In the genomic region with DNA sequence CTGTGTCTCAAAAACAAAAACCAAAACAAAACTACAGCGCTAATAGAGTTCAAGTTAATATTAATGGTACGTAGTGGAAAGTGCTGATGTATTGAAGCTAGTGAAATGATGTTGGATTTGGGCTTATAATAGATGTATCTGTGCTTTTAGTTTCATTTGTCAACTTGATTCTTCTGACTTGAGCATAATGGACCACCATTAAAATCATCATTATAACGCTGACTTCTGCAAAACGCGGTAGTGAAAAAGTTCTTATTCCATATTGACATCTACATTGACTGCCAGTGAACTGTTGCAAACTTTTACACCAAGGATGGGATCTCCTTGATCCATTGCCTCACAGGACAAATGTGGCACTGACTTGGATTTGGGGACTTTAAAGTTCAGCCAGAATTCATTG, we compare ENCODE assay signal across 22 cellular contexts.
DNase-seq lines count a peak whose midpoint lies in the region; ATAC-seq and TF ChIP-seq lines count a peak whose summit lies in the region.
"Had no signal": no experiment of that assay in that cellular context is flagged by ENCODE, and none has a peak within 500 bp of the region (broad histone marks: within the 10 kb centered on the region; RNA-seq: fewer than 3 reads in every experiment).

No MANE protein-coding gene starts in this region.

- peaks cover 8% of the 10 kb centered on the region; the same call in 1 of the 2 replicates for H3K9me2 ChIP-seq in GM23338 (ENCODE audit: insufficient read depth)

- no peak overlapping the region for H3K4me3 ChIP-seq in ACC112 (ENCODE audit: low read depth, low read length)
- no peak overlapping the region for H3K4me3 ChIP-seq in GM23338
- H3K4me3 ChIP-seq in RWPE2 (ENCODE audit: severe bottlenecking) = no peak overlapping the region
- H3K4me3 ChIP-seq: cardiac muscle cell had no signal

- H3K27me3 ChIP-seq in ACC112 (ENCODE audit: insufficient read depth, low read length) (no peaks in the 10 kb centered on the region), GM23338 (ENCODE audit: insufficient read depth) (no peaks in the 10 kb centered on the region), RWPE2 (ENCODE audit: insufficient read depth, poor library complexity, severe bottlenecking) (no peaks in the 10 kb centered on the region)
- H3K27me3 ChIP-seq: cardiac muscle cell, sigmoid colon had no signal

- DNase-seq in GM23338 (ENCODE audit: low spot score) (no peak), RWPE2 (ENCODE audit: low spot score) (no peak), NCI-H2029 (lab: John Stamatoyannopoulos, UW) (no peak), endothelial cell (ENCODE audit: low spot score) (no peak), activated T-cell treated with anti-CD3 and anti-CD28 coated beads for 4 hours (no peak)
- DNase-seq: activated CD4-positive, alpha-beta T cell treated with anti-CD3 and anti-CD28 coated beads, Interleukin-2, amount 50 U/mL, for 1 hour; activated CD8-positive, alpha-beta memory T cell treated with anti-CD3 and anti-CD28 coated beads, Interleukin-2, amount 50 U/mL, for 4 hours; amniotic stem cell; dermis blood vessel endothelial cell; DMS79 treated with DMSO at 0.1 percent for 48 hours; Kasumi-1; lower lobe of right lung; NCI-H1105; NCI-H2107; NCI-H524; SHP77 treated with DMSO at 0.1 percent for 48 hours; sigmoid colon had no signal

- H3K79me2 ChIP-seq in ACC112 (ENCODE audit: control insufficient read depth, insufficient read depth, low read length, unreplicated experiment) (no peaks in the 10 kb centered on the region), GM23338 (replicated peaks; ENCODE audit: insufficient read depth) (no peaks in the 10 kb centered on the region)

- no peak overlapping the region for H3K4me3 Mint-ChIP-seq in GM23338
- H3K4me3 Mint-ChIP-seq in nephron = no peak overlapping the region
- H3K4me3 Mint-ChIP-seq in endothelial cell (ENCODE audit: unreplicated experiment) = no peak overlapping the region
- H3K4me3 Mint-ChIP-seq: T-helper 1 cell treated with Interleukin-12 subunit alpha and Interleukin-12 subunit beta and Interleukin-4 antibody, amounts not matched to agents 30 μg/mL and 1 μg/mL, for 36 hours had no signal

- H3K4me2 ChIP-seq in GM23338 = 0 out of 2 replicates have a peak overlapping the region, but pooled peaks have one; percentile 21

- H3K36me3 ChIP-seq in ACC112 (ENCODE audit: insufficient read depth, low read length) (no peaks in the 10 kb centered on the region), GM23338 (ENCODE audit: insufficient read depth) (no peaks in the 10 kb centered on the region), RWPE2 (ENCODE audit: low read depth) (peaks cover 6% of the 10 kb centered on the region)
- H3K36me3 ChIP-seq: thoracic aorta had no signal

- H3K27ac ChIP-seq in ACC112 (ENCODE audit: low read depth, low read length) = peak overlapping the region; percentile 90; the same call in 1 of the 2 replicates
- H3K27ac ChIP-seq in GM23338 (ENCODE audit: low read depth) = peak overlapping the region; percentile 80
- H3K27ac ChIP-seq in RWPE2 (ENCODE audit: poor library complexity, severe bottlenecking) = peak overlapping the region; percentile 96

- H3F3A ChIP-seq in GM23338 (replicated peaks; ENCODE audit: low read depth) = peaks cover 5% of the 10 kb centered on the region; the same call in 1 of the 2 replicates

- H3K27ac Mint-ChIP-seq in GM23338 (peak overlapping the region; percentile 92), nephron (peak overlapping the region; percentile 74 to 98 (median 90)), endothelial cell (ENCODE audit: unreplicated experiment) (no peak overlapping the region)
- H3K27ac Mint-ChIP-seq: T-helper 1 cell treated with Interleukin-12 subunit alpha and Interleukin-12 subunit beta and Interleukin-4 antibody, amounts not matched to agents 30 μg/mL and 1 μg/mL, for 36 hours had no signal

- ATAC-seq in GM23338 (no peak), RWPE2 (ENCODE audit: low read depth) (no peak)
- ATAC-seq: lower lobe of right lung had no signal

- TF ChIP-seq CTCF in GM23338 (conservative IDR thresholded peaks at IDR 0.05; ENCODE audit: low read depth in 2 of 2) (no peak), RWPE2 (IDR thresholded peaks at IDR 0.05; ENCODE audit: poor library complexity, severe bottlenecking) (no peak), nephron (IDR thresholded peaks at IDR 0.05; ENCODE audit: unreplicated experiment in 3 of 3) (no peak), endothelial cell (IDR thresholded peaks at IDR 0.05; ENCODE audit: unreplicated experiment) (no peak)

- H4K20me1 ChIP-seq in GM23338 (replicated peaks; ENCODE audit: insufficient read depth) = no peaks in the 10 kb centered on the region

- peaks cover 14% of the 10 kb centered on the region; the same call in 2 of the 3 replicates for H3K36me3 Mint-ChIP-seq in GM23338 (ENCODE audit: low read depth)
- peaks cover 7% of the 10 kb centered on the region for H3K36me3 Mint-ChIP-seq in nephron (ENCODE audit: low read depth)
- peaks cover 10% of the 10 kb centered on the region for H3K36me3 Mint-ChIP-seq in endothelial cell (ENCODE audit: low read depth, unreplicated experiment)

- H2AFZ ChIP-seq in ACC112 (ENCODE audit: low read length, unreplicated experiment) (no peak overlapping the region), GM23338 (peak overlapping the region; percentile 53; the same call in 1 of the 2 replicates)

- H3K27me3 Mint-ChIP-seq in GM23338 (ENCODE audit: insufficient read depth, low read depth, poor library complexity) (peaks cover 6% of the 10 kb centered on the region), nephron (ENCODE audit: low read depth) (no peaks in the 10 kb centered on the region), endothelial cell (ENCODE audit: unreplicated experiment) (peaks cover 3% of the 10 kb centered on the region)

- no peaks in the 10 kb centered on the region for H3K9me3 ChIP-seq in RWPE2 (ENCODE audit: severe bottlenecking)
- H3K9me3 ChIP-seq: thoracic aorta had no signal

- H3K4me1 ChIP-seq in ACC112 (ENCODE audit: control insufficient read depth, insufficient read depth, low read length, unreplicated experiment) = peaks cover 31% of the 10 kb centered on the region
- peaks cover 21% of the 10 kb centered on the region for H3K4me1 ChIP-seq in GM23338 (ENCODE audit: insufficient read depth)
- peaks cover 23% of the 10 kb centered on the region for H3K4me1 ChIP-seq in RWPE2 (ENCODE audit: insufficient read depth, poor library complexity, severe bottlenecking)

- peaks cover 18% of the 10 kb centered on the region for H3K9me3 Mint-ChIP-seq in GM23338
- H3K9me3 Mint-ChIP-seq in nephron = peaks cover 17% of the 10 kb centered on the region
- no peaks in the 10 kb centered on the region for H3K9me3 Mint-ChIP-seq in endothelial cell (ENCODE audit: unreplicated experiment)

- H3K4me1 Mint-ChIP-seq in GM23338 (peaks cover 29% of the 10 kb centered on the region), nephron (peaks cover 23% of the 10 kb centered on the region), endothelial cell (ENCODE audit: unreplicated experiment) (peaks cover 14% of the 10 kb centered on the region)

TF ChIP-seq in GM23338, 12 proteins besides CTCF, POLR2A, EP300 and RAD21:
- TF ChIP-seq, protein P1, sequence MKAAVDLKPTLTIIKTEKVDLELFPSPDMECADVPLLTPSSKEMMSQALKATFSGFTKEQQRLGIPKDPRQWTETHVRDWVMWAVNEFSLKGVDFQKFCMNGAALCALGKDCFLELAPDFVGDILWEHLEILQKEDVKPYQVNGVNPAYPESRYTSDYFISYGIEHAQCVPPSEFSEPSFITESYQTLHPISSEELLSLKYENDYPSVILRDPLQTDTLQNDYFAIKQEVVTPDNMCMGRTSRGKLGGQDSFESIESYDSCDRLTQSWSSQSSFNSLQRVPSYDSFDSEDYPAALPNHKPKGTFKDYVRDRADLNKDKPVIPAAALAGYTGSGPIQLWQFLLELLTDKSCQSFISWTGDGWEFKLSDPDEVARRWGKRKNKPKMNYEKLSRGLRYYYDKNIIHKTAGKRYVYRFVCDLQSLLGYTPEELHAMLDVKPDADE (IDR thresholded peaks at IDR 0.05) = no peak
